13 cellular contexts compared by ENCODE assay signal in the genomic region with DNA sequence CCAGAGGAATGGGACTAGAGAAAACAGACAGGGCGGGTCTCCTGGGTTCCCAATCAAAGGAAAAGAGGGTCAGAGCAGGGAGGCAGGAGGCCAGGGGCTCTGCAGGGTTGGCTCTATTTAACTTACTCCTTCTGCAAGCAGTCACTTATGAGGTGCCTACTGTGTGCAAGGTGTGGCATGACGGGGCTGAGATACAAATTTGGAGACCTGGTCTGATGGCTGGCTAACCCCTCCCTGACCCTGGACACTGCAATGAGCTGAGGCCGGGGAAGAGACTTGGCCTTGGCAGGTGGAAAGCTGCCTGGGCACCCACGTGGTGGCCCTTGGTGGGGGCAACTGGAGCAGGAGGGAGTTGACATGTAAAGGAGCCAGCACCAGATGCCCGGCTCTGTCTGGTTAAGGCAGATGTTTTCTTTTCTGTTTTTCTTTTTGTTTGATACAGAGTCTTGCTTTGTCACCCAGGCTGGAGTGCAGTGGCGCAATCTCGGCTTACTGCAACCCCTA.
"Had no signal": no experiment of that assay in that cellular context is flagged by ENCODE, and none has a peak within 500 bp of the region (broad histone marks: within the 10 kb centered on the region; RNA-seq: fewer than 3 reads in every experiment).

No MANE protein-coding gene starts in this region.

- H3K4me3 ChIP-seq: esophagus muscularis mucosa, psoas muscle, sigmoid colon had no signal

- DNase-seq: activated CD4-positive, alpha-beta memory T cell treated with anti-CD3 and anti-CD28 coated beads, Interleukin-2, amount 10 ng/mL, durations not matched to agents 7 days and 5 days; activated CD4-positive, alpha-beta T cell treated with anti-CD3 and anti-CD28 coated beads for 36 hours; activated gamma-delta T cell; activated T-cell treated with anti-CD3 and anti-CD28 coated beads, Interleukin-2, amount 50 U/mL, for 48 hours; glutamatergic neuron; psoas muscle; sigmoid colon; stimulated activated CD4-positive, alpha-beta T cell treated with anti-CD3 and anti-CD28 coated beads, Interleukin-12 subunit alpha, Interleukin-12 subunit beta, amount 100 ng/mL, for 4 hours; stimulated activated naive CD4-positive, alpha-beta T cell treated with Interleukin-2 at 50 U/mL for 16 hours; T-cell; WERI-Rb-1 had no signal

- H3K4me1 ChIP-seq: esophagus muscularis mucosa, psoas muscle, sigmoid colon had no signal

- H3K27me3 ChIP-seq: esophagus muscularis mucosa, sigmoid colon had no signal

- ATAC-seq: activated CD4-positive, alpha-beta T cell treated with anti-CD3 and anti-CD28 coated beads for 36 hours; psoas muscle; T-cell had no signal

- H3K27ac Mint-ChIP-seq: activated CD4-positive, alpha-beta memory T cell treated with anti-CD3 and anti-CD28 coated beads, Interleukin-2, amount 10 ng/mL, durations not matched to agents 7 days and 5 days; activated CD4-positive, alpha-beta T cell treated with anti-CD3 and anti-CD28 coated beads for 36 hours; activated naive CD8-positive, alpha-beta T cell; T-cell had no signal

- H3K4me1 Mint-ChIP-seq: activated CD4-positive, alpha-beta memory T cell treated with anti-CD3 and anti-CD28 coated beads, Interleukin-2, amount 10 ng/mL, durations not matched to agents 7 days and 5 days; activated CD4-positive, alpha-beta T cell treated with anti-CD3 and anti-CD28 coated beads for 36 hours; T-cell had no signal

- H3K36me3 Mint-ChIP-seq: activated naive CD8-positive, alpha-beta T cell; T-cell had no signal

- H3K27me3 Mint-ChIP-seq: activated CD4-positive, alpha-beta memory T cell treated with anti-CD3 and anti-CD28 coated beads, Interleukin-2, amount 10 ng/mL, durations not matched to agents 7 days and 5 days; activated CD4-positive, alpha-beta T cell treated with anti-CD3 and anti-CD28 coated beads for 36 hours had no signal

- H3K9me3 Mint-ChIP-seq: activated CD4-positive, alpha-beta memory T cell treated with anti-CD3 and anti-CD28 coated beads, Interleukin-2, amount 10 ng/mL, durations not matched to agents 7 days and 5 days had no signal

- H3K4me3 Mint-ChIP-seq: activated CD4-positive, alpha-beta memory T cell treated with anti-CD3 and anti-CD28 coated beads, Interleukin-2, amount 10 ng/mL, durations not matched to agents 7 days and 5 days; activated CD4-positive, alpha-beta T cell treated with anti-CD3 and anti-CD28 coated beads for 36 hours; activated naive CD8-positive, alpha-beta T cell; T-cell had no signal

- H3K27ac ChIP-seq: esophagus muscularis mucosa, psoas muscle, sigmoid colon, WERI-Rb-1 had no signal

- H3K9me3 ChIP-seq: psoas muscle, sigmoid colon had no signal

- H3K36me3 ChIP-seq: esophagus muscularis mucosa, sigmoid colon, WERI-Rb-1 had no signal
